Comparison of ENCODE assay signal across 1 cellular context in genomic region chr3:50358927-50359759, GRCh38.
A peak's percentile ranks its signal among the peaks of the same experiment; 100 is the strongest.
TF ChIP-seq lines count a peak whose summit lies in the region.

Gene TMEM115 (minus strand): TSS chr3:50359521. CDS start chr3:50359063, 458 bp downstream.

TF ChIP-seq in K562, 482 proteins besides CTCF, POLR2A, EP300 and RAD21 (continued from another document and continues in another):
- TF ChIP-seq VEZF1 (CRISPR knock-in tag; IDR thresholded peaks at IDR 0.05): peak; percentile 61
- TF ChIP-seq ETV5 (CRISPR knock-in tag; IDR thresholded peaks at IDR 0.05; ENCODE audit: low read depth): 0 out of 2 replicates have a peak, but pooled peaks have one; percentile 18
- no peak for TF ChIP-seq RBM14 (IDR thresholded peaks at IDR 0.05; ENCODE audit: borderline replicate concordance, insufficient read depth, low read depth, low read length)
- no peak for TF ChIP-seq KLF10 (CRISPR knock-in tag; IDR thresholded peaks at IDR 0.05)
- TF ChIP-seq ZNF124 (CRISPR knock-in tag; IDR thresholded peaks at IDR 0.05): no peak
- TF ChIP-seq MIER1 (IDR thresholded peaks at IDR 0.05; ENCODE audit: low read depth): no peak
- TF ChIP-seq ZNF175 (CRISPR knock-in tag; IDR thresholded peaks at IDR 0.05; ENCODE audit: low read depth): no peak
- TF ChIP-seq TRIM28 (IDR thresholded peaks at IDR 0.05): no peak
- TF ChIP-seq CREM (IDR thresholded peaks at IDR 0.05; ENCODE audit: low read depth): peak; percentile 96
- TF ChIP-seq ZBTB2 (IDR thresholded peaks at IDR 0.05): peak; percentile 87; the same call in 1 of the 2 replicates
- peak; percentile 74; the same call in 1 of the 2 replicates for TF ChIP-seq NR2C1 (IDR thresholded peaks at IDR 0.05)
- TF ChIP-seq NR2C1 (tag; IDR thresholded peaks at IDR 0.05): peak; percentile 93
- TF ChIP-seq POU5F1 (IDR thresholded peaks at IDR 0.05; ENCODE audit: borderline replicate concordance, low read depth, low read length, partially characterized antibody): peak; percentile 72
- peak; percentile 62 for TF ChIP-seq TBP (optimal IDR thresholded peaks at IDR 0.05; ENCODE audit: low read depth, low read length)
- TF ChIP-seq ZNF277 (CRISPR knock-in tag; IDR thresholded peaks at IDR 0.05; ENCODE audit: borderline replicate concordance): no peak
- TF ChIP-seq GMEB1 (CRISPR knock-in tag; IDR thresholded peaks at IDR 0.05): peak; percentile 76
- TF ChIP-seq RBFOX2 (IDR thresholded peaks at IDR 0.05; ENCODE audit: low read depth, low read length): peak; percentile 77
- peak in 1 of 2 experiments; percentile 68; a peak in 1 of 4 replicates for TF ChIP-seq UBTF (IDR thresholded peaks at IDR 0.05; ENCODE audit: borderline replicate concordance in 1 of 2, low read depth in 2 of 2, low read length in 2 of 2)
- peak; percentile 53 for TF ChIP-seq ZBTB12 (CRISPR knock-in tag; IDR thresholded peaks at IDR 0.05)
- peak; percentile 74 for TF ChIP-seq CREB1 (IDR thresholded peaks at IDR 0.05)
- peak; percentile 80 for TF ChIP-seq CREB1 (CRISPR knock-in tag; IDR thresholded peaks at IDR 0.05)
- TF ChIP-seq NRF1 (conservative IDR thresholded peaks at IDR 0.05 in 1 of 2, IDR thresholded peaks at IDR 0.05 in 1 of 2): peak; percentile 95 to 96
- TF ChIP-seq NFYB (IDR thresholded peaks at IDR 0.05; ENCODE audit: extremely low read depth, insufficient read length): no peak
- TF ChIP-seq TCF7 (IDR thresholded peaks at IDR 0.05; ENCODE audit: borderline replicate concordance): no peak
- TF ChIP-seq ZMIZ1 (IDR thresholded peaks at IDR 0.05; ENCODE audit: low read depth in 2 of 2, low read length in 2 of 2): peak in 1 of 2 experiments; percentile 61; a peak in 1 of 4 replicates
- TF ChIP-seq SMAD4 (CRISPR knock-in tag; conservative IDR thresholded peaks at IDR 0.05): no peak
- no peak for TF ChIP-seq ZNF507 (tag; conservative IDR thresholded peaks at IDR 0.05)
- TF ChIP-seq PHB (CRISPR knock-in tag; IDR thresholded peaks at IDR 0.05): no peak
- TF ChIP-seq ZNF395 (CRISPR knock-in tag; IDR thresholded peaks at IDR 0.05): peak; percentile 77; the same call in 1 of the 2 replicates
- TF ChIP-seq FOXK1 (CRISPR knock-in tag; IDR thresholded peaks at IDR 0.05; ENCODE audit: borderline replicate concordance): no peak
- TF ChIP-seq NR2C2 (CRISPR knock-in tag; IDR thresholded peaks at IDR 0.05): peak; percentile 72; the same call in 1 of the 2 replicates
- TF ChIP-seq NR2C2 (tag; IDR thresholded peaks at IDR 0.05): peak; percentile 93
- peak; percentile 82 for TF ChIP-seq L3MBTL2 (IDR thresholded peaks at IDR 0.05)
- no peak for TF ChIP-seq ZNF436 (CRISPR knock-in tag; IDR thresholded peaks at IDR 0.05)
- peak; percentile 71; the same call in 1 of the 2 replicates for TF ChIP-seq ELF2 (CRISPR knock-in tag; IDR thresholded peaks at IDR 0.05)
- no peak for TF ChIP-seq ZBTB26 (CRISPR knock-in tag; IDR thresholded peaks at IDR 0.05)
- no peak for TF ChIP-seq ZNF253 (CRISPR knock-in tag; conservative IDR thresholded peaks at IDR 0.05)
- TF ChIP-seq MAZ (CRISPR knock-in tag; conservative IDR thresholded peaks at IDR 0.05 in 1 of 2, IDR thresholded peaks at IDR 0.05 in 1 of 2): peak in 1 of 2 experiments; percentile 46; a peak in 2 of 4 replicates
- no peak for TF ChIP-seq LCOR (CRISPR knock-in tag; IDR thresholded peaks at IDR 0.05)
- TF ChIP-seq ZNF354B (CRISPR knock-in tag; IDR thresholded peaks at IDR 0.05): 0 out of 2 replicates have a peak, but pooled peaks have one; percentile 7
- TF ChIP-seq GABPB1 (CRISPR knock-in tag; IDR thresholded peaks at IDR 0.05): peak; percentile 92
- no peak for TF ChIP-seq ZNF77 (CRISPR knock-in tag; IDR thresholded peaks at IDR 0.05)
- no peak for TF ChIP-seq KDM1A (IDR thresholded peaks at IDR 0.05)
- peak; percentile 92 for TF ChIP-seq CREB3L1 (IDR thresholded peaks at IDR 0.05; ENCODE audit: borderline replicate concordance, low read depth)
- no peak for TF ChIP-seq HSF4 (CRISPR knock-in tag; IDR thresholded peaks at IDR 0.05; ENCODE audit: borderline replicate concordance)
- TF ChIP-seq KDM5B (IDR thresholded peaks at IDR 0.05; ENCODE audit: insufficient replicate concordance, low read depth, low read length): peak; percentile 34
- no peak for TF ChIP-seq SRSF7 (optimal IDR thresholded peaks at IDR 0.05; ENCODE audit: low read depth, low read length)
- no peak for TF ChIP-seq ELK3 (CRISPR knock-in tag; IDR thresholded peaks at IDR 0.05)
- no peak for TF ChIP-seq SMAD1 (IDR thresholded peaks at IDR 0.05; ENCODE audit: low read depth, low read length, partially characterized antibody)
